2 cellular contexts compared by ENCODE assay signal in the genomic region with DNA sequence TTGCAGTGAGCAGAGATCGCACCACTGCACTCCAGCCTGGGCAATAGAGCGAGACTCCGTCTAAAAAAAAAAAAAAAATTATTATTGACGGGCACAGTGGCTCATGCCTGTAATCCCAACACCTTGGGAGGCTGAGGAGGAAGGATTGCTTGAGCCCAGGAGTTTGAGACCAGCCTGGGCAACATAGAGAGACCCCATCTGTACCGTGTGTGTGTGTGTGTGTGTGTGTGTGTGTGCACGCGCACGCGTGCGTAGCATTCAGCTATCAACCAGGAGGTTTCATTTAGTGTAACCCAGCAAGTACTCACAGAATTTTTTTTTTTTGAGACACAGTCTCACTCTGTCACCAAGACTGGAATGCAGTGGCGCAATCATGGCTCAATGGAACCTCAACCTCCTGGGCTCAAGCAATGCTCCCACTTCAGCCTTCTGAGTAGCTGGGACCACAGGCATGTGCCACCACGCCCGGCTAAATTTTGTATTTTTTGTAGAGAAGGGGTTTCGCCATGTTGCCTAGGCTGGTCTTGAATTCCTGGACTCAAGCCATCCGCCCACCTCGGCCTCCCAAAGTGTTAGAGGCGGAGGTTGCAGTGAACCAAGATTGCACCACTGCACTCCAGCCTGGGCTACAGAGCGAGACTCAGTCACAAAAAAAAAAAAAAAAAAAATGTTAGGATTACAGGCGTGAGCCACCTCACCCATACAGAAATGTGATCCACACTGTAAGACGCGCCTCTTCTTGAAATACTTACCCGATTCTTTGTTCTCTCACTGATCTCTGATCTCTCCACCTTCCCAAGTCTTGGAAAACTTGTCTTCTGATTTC.
TF ChIP-seq lines count a peak whose summit lies in the region.

No MANE protein-coding gene starts in this region.

TF ChIP-seq in IMR-90, 13 proteins besides CTCF, POLR2A, EP300 and RAD21:
- TF ChIP-seq CEBPB (IDR thresholded peaks at IDR 0.05; ENCODE audit: low read depth, low read length) = peak; percentile 76

TF ChIP-seq in K562, 482 proteins besides CTCF, POLR2A, EP300 and RAD21:
- 0 out of 2 replicates have a peak, but pooled peaks have one; percentile 24 for TF ChIP-seq ZNF644 (tag; IDR thresholded peaks at IDR 0.05; ENCODE audit: low read depth)
- peak; percentile 44 for TF ChIP-seq EGR1 (conservative IDR thresholded peaks at IDR 0.05)
- TF ChIP-seq CEBPB (tag; IDR thresholded peaks at IDR 0.05) = peak; percentile 72
